ENCODE assay signal across 1 cellular context in the genomic region with DNA sequence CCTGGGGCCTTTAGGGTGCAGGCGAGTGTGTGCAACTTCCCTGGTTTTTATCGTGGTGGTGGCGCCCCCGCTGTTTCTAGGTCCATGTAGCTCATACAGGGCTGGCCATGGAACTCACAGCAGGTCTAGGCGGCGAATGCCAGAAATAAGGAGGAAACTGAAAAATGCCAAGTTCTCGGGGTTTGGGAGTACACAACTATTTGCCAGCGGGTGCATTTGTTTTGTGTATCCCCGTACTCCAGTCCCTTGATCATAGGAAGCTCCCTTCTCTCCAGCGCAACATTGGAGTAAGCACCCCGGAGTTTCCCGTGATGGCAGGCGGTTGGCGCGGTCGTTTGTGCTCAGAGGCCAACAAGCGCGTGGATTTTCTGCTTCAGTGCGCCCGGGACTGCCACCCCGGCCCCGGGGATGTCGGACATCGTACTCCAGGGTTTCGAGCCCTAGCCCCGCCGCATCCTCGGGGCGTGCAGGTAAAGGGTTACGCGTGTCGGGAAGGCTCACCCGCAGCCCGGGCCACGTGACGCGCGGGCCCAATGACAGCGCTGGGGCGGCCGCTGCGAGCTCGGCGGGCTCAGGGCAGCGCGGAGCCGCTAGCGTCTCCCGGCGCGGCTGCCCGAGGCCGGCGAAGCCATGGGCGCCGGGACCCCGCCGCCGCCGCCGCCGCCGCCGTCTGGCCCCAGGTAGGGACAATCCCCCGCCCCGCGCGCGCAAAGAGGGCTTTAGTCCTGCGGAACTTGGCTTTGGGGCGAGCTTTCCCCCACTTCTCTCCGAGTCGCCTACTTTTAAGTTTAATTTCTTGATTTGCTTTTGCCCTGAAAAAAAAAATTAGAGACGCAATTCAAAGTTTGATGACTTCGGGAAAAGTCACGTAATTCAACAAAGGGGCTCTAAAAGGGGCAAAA.
A peak's percentile ranks its signal among the peaks of the same experiment; 100 is the strongest.
TF ChIP-seq lines count a peak whose summit lies in the region.

No MANE protein-coding gene starts in this region.

TF ChIP-seq in HepG2, 621 proteins besides CTCF, POLR2A, EP300 and RAD21 (continued from another document and continues in another):
- no peak; the same call in 1 of the 2 replicates for TF ChIP-seq ZNF33B (CRISPR knock-in tag; IDR thresholded peaks at IDR 0.05)
- TF ChIP-seq FOSL1 (CRISPR knock-in tag; IDR thresholded peaks at IDR 0.05; ENCODE audit: borderline replicate concordance), result no peak
- 0 out of 2 replicates have a peak, but pooled peaks have one; percentile 59 for TF ChIP-seq ZMAT3 (CRISPR knock-in tag; conservative IDR thresholded peaks at IDR 0.05)
- no peak; the same call in 1 of the 2 replicates for TF ChIP-seq PRMT3 (CRISPR knock-in tag; IDR thresholded peaks at IDR 0.05; ENCODE audit: borderline replicate concordance, low read depth)
- no peak for TF ChIP-seq ZNF660 (CRISPR knock-in tag; IDR thresholded peaks at IDR 0.05; ENCODE audit: borderline replicate concordance, low read depth)
- peak; percentile 69; the same call in 1 of the 2 replicates for TF ChIP-seq CCDC6 (CRISPR knock-in tag; IDR thresholded peaks at IDR 0.05)
- no peak for TF ChIP-seq MTF1 (CRISPR knock-in tag; IDR thresholded peaks at IDR 0.05)
- TF ChIP-seq RAD51 (IDR thresholded peaks at IDR 0.05; ENCODE audit: borderline replicate concordance), result peak; percentile 49; the same call in 1 of the 2 replicates
- TF ChIP-seq, protein P1, sequence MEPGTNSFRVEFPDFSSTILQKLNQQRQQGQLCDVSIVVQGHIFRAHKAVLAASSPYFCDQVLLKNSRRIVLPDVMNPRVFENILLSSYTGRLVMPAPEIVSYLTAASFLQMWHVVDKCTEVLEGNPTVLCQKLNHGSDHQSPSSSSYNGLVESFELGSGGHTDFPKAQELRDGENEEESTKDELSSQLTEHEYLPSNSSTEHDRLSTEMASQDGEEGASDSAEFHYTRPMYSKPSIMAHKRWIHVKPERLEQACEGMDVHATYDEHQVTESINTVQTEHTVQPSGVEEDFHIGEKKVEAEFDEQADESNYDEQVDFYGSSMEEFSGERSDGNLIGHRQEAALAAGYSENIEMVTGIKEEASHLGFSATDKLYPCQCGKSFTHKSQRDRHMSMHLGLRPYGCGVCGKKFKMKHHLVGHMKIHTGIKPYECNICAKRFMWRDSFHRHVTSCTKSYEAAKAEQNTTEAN (CRISPR knock-in tag; conservative IDR thresholded peaks at IDR 0.05), result 0 out of 2 replicates have a peak, but pooled peaks have one; percentile 22
- TF ChIP-seq IKZF4 (CRISPR knock-in tag; IDR thresholded peaks at IDR 0.05; ENCODE audit: borderline replicate concordance, low read depth, not compliant biosample characterization), result peak; percentile 57
- no peak for TF ChIP-seq CREM (IDR thresholded peaks at IDR 0.05)
- no peak for TF ChIP-seq CREM (CRISPR knock-in tag; IDR thresholded peaks at IDR 0.05)
- no peak for TF ChIP-seq KDM5A (IDR thresholded peaks at IDR 0.05; ENCODE audit: borderline replicate concordance, low read length)
- TF ChIP-seq, protein P2, sequence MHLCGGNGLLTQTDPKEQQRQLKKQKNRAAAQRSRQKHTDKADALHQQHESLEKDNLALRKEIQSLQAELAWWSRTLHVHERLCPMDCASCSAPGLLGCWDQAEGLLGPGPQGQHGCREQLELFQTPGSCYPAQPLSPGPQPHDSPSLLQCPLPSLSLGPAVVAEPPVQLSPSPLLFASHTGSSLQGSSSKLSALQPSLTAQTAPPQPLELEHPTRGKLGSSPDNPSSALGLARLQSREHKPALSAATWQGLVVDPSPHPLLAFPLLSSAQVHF (CRISPR knock-in tag; IDR thresholded peaks at IDR 0.05), result peak; percentile 87; the same call in 1 of the 2 replicates
- TF ChIP-seq KAT8 (CRISPR knock-in tag; IDR thresholded peaks at IDR 0.05), result no peak
- TF ChIP-seq, protein P3, sequence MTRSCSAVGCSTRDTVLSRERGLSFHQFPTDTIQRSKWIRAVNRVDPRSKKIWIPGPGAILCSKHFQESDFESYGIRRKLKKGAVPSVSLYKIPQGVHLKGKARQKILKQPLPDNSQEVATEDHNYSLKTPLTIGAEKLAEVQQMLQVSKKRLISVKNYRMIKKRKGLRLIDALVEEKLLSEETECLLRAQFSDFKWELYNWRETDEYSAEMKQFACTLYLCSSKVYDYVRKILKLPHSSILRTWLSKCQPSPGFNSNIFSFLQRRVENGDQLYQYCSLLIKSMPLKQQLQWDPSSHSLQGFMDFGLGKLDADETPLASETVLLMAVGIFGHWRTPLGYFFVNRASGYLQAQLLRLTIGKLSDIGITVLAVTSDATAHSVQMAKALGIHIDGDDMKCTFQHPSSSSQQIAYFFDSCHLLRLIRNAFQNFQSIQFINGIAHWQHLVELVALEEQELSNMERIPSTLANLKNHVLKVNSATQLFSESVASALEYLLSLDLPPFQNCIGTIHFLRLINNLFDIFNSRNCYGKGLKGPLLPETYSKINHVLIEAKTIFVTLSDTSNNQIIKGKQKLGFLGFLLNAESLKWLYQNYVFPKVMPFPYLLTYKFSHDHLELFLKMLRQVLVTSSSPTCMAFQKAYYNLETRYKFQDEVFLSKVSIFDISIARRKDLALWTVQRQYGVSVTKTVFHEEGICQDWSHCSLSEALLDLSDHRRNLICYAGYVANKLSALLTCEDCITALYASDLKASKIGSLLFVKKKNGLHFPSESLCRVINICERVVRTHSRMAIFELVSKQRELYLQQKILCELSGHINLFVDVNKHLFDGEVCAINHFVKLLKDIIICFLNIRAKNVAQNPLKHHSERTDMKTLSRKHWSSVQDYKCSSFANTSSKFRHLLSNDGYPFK (CRISPR knock-in tag; IDR thresholded peaks at IDR 0.05; ENCODE audit: borderline replicate concordance), result peak; percentile 55; the same call in 1 of the 2 replicates
- TF ChIP-seq KMT2A (CRISPR knock-in tag; IDR thresholded peaks at IDR 0.05), result no peak
- TF ChIP-seq SAP130 (CRISPR knock-in tag; IDR thresholded peaks at IDR 0.05; ENCODE audit: low read depth), result no peak
- TF ChIP-seq ZNF776 (CRISPR knock-in tag; IDR thresholded peaks at IDR 0.05), result peak; percentile 90; the same call in 1 of the 2 replicates
- TF ChIP-seq CHCHD3 (CRISPR knock-in tag; IDR thresholded peaks at IDR 0.05), result peak; percentile 80; the same call in 1 of the 2 replicates
- TF ChIP-seq ELF1 (CRISPR knock-in tag; IDR thresholded peaks at IDR 0.05), result no peak
- TF ChIP-seq, protein P4, sequence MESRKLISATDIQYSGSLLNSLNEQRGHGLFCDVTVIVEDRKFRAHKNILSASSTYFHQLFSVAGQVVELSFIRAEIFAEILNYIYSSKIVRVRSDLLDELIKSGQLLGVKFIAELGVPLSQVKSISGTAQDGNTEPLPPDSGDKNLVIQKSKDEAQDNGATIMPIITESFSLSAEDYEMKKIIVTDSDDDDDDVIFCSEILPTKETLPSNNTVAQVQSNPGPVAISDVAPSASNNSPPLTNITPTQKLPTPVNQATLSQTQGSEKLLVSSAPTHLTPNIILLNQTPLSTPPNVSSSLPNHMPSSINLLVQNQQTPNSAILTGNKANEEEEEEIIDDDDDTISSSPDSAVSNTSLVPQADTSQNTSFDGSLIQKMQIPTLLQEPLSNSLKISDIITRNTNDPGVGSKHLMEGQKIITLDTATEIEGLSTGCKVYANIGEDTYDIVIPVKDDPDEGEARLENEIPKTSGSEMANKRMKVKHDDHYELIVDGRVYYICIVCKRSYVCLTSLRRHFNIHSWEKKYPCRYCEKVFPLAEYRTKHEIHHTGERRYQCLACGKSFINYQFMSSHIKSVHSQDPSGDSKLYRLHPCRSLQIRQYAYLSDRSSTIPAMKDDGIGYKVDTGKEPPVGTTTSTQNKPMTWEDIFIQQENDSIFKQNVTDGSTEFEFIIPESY (CRISPR knock-in tag; IDR thresholded peaks at IDR 0.05), result no peak
- TF ChIP-seq, protein P5, sequence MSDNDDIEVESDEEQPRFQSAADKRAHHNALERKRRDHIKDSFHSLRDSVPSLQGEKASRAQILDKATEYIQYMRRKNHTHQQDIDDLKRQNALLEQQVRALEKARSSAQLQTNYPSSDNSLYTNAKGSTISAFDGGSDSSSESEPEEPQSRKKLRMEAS (IDR thresholded peaks at IDR 0.05), result peak; percentile 94
- no peak for TF ChIP-seq NR2F2 (IDR thresholded peaks at IDR 0.05; ENCODE audit: borderline replicate concordance, low read depth)
- peak; percentile 60 for TF ChIP-seq ZFYVE20 (CRISPR knock-in tag; IDR thresholded peaks at IDR 0.05; ENCODE audit: borderline replicate concordance, low read depth)
- no peak for TF ChIP-seq ZNF292 (CRISPR knock-in tag; IDR thresholded peaks at IDR 0.05; ENCODE audit: borderline replicate concordance, low read depth)
- TF ChIP-seq ZNF564 (CRISPR knock-in tag; IDR thresholded peaks at IDR 0.05), result peak; percentile 44; the same call in 1 of the 2 replicates
- TF ChIP-seq TBX2 (CRISPR knock-in tag; IDR thresholded peaks at IDR 0.05; ENCODE audit: borderline replicate concordance), result peak; percentile 73; the same call in 1 of the 2 replicates
- TF ChIP-seq ZNF33A (CRISPR knock-in tag; IDR thresholded peaks at IDR 0.05; ENCODE audit: borderline replicate concordance), result no peak
- TF ChIP-seq ZFP37 (CRISPR knock-in tag; IDR thresholded peaks at IDR 0.05; ENCODE audit: borderline replicate concordance), result peak; percentile 54; the same call in 1 of the 2 replicates
- TF ChIP-seq, protein P6, sequence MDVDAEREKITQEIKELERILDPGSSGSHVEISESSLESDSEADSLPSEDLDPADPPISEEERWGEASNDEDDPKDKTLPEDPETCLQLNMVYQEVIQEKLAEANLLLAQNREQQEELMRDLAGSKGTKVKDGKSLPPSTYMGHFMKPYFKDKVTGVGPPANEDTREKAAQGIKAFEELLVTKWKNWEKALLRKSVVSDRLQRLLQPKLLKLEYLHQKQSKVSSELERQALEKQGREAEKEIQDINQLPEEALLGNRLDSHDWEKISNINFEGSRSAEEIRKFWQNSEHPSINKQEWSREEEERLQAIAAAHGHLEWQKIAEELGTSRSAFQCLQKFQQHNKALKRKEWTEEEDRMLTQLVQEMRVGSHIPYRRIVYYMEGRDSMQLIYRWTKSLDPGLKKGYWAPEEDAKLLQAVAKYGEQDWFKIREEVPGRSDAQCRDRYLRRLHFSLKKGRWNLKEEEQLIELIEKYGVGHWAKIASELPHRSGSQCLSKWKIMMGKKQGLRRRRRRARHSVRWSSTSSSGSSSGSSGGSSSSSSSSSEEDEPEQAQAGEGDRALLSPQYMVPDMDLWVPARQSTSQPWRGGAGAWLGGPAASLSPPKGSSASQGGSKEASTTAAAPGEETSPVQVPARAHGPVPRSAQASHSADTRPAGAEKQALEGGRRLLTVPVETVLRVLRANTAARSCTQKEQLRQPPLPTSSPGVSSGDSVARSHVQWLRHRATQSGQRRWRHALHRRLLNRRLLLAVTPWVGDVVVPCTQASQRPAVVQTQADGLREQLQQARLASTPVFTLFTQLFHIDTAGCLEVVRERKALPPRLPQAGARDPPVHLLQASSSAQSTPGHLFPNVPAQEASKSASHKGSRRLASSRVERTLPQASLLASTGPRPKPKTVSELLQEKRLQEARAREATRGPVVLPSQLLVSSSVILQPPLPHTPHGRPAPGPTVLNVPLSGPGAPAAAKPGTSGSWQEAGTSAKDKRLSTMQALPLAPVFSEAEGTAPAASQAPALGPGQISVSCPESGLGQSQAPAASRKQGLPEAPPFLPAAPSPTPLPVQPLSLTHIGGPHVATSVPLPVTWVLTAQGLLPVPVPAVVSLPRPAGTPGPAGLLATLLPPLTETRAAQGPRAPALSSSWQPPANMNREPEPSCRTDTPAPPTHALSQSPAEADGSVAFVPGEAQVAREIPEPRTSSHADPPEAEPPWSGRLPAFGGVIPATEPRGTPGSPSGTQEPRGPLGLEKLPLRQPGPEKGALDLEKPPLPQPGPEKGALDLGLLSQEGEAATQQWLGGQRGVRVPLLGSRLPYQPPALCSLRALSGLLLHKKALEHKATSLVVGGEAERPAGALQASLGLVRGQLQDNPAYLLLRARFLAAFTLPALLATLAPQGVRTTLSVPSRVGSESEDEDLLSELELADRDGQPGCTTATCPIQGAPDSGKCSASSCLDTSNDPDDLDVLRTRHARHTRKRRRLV (CRISPR knock-in tag; IDR thresholded peaks at IDR 0.05), result no peak
- no peak for TF ChIP-seq ZFP62 (CRISPR knock-in tag; IDR thresholded peaks at IDR 0.05)
- no peak for TF ChIP-seq GPN1 (CRISPR knock-in tag; IDR thresholded peaks at IDR 0.05; ENCODE audit: borderline replicate concordance)
- TF ChIP-seq, protein P7, sequence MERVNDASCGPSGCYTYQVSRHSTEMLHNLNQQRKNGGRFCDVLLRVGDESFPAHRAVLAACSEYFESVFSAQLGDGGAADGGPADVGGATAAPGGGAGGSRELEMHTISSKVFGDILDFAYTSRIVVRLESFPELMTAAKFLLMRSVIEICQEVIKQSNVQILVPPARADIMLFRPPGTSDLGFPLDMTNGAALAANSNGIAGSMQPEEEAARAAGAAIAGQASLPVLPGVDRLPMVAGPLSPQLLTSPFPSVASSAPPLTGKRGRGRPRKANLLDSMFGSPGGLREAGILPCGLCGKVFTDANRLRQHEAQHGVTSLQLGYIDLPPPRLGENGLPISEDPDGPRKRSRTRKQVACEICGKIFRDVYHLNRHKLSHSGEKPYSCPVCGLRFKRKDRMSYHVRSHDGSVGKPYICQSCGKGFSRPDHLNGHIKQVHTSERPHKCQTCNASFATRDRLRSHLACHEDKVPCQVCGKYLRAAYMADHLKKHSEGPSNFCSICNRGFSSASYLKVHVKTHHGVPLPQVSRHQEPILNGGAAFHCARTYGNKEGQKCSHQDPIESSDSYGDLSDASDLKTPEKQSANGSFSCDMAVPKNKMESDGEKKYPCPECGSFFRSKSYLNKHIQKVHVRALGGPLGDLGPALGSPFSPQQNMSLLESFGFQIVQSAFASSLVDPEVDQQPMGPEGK (CRISPR knock-in tag; IDR thresholded peaks at IDR 0.05), result no peak
- TF ChIP-seq ZNF552 (CRISPR knock-in tag; IDR thresholded peaks at IDR 0.05; ENCODE audit: borderline replicate concordance), result peak; percentile 88; the same call in 1 of the 2 replicates
- TF ChIP-seq, protein P8, sequence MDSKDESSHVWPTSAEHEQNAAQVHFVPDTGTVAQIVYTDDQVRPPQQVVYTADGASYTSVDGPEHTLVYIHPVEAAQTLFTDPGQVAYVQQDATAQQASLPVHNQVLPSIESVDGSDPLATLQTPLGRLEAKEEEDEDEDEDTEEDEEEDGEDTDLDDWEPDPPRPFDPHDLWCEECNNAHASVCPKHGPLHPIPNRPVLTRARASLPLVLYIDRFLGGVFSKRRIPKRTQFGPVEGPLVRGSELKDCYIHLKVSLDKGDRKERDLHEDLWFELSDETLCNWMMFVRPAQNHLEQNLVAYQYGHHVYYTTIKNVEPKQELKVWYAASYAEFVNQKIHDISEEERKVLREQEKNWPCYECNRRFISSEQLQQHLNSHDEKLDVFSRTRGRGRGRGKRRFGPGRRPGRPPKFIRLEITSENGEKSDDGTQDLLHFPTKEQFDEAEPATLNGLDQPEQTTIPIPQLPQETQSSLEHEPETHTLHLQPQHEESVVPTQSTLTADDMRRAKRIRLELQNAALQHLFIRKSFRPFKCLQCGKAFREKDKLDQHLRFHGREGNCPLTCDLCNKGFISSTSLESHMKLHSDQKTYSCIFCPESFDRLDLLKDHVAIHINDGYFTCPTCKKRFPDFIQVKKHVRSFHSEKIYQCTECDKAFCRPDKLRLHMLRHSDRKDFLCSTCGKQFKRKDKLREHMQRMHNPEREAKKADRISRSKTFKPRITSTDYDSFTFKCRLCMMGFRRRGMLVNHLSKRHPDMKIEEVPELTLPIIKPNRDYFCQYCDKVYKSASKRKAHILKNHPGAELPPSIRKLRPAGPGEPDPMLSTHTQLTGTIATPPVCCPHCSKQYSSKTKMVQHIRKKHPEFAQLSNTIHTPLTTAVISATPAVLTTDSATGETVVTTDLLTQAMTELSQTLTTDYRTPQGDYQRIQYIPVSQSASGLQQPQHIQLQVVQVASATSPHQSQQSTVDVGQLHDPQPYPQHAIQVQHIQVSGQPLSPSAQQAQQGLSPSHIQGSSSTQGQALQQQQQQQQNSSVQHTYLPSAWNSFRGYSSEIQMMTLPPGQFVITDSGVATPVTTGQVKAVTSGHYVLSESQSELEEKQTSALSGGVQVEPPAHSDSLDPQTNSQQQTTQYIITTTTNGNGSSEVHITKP (CRISPR knock-in tag; IDR thresholded peaks at IDR 0.05; ENCODE audit: low read depth), result no peak
- TF ChIP-seq ESRRA (CRISPR knock-in tag; IDR thresholded peaks at IDR 0.05; ENCODE audit: low read depth), result 0 out of 2 replicates have a peak, but pooled peaks have one; percentile 30
- TF ChIP-seq ZNF160 (CRISPR knock-in tag; IDR thresholded peaks at IDR 0.05), result peak; percentile 77
- no peak for TF ChIP-seq SMARCC2 (IDR thresholded peaks at IDR 0.05)
- TF ChIP-seq JARID2 (CRISPR knock-in tag; IDR thresholded peaks at IDR 0.05; ENCODE audit: insufficient replicate concordance), result no peak
